14 cellular contexts compared by ENCODE assay signal in genomic region chr6:42313941-42314570, GRCh38.
A peak's percentile ranks its signal among the peaks of the same experiment; 100 is the strongest.
DNase-seq lines count a peak whose midpoint lies in the region; ATAC-seq and TF ChIP-seq lines count a peak whose summit lies in the region.
"Had no signal": no experiment of that assay in that cellular context is flagged by ENCODE, and none has a peak within 500 bp of the region (broad histone marks: within the 10 kb centered on the region; RNA-seq: fewer than 3 reads in every experiment).

No MANE protein-coding gene starts in this region.

- no peak overlapping the region for H3K4me3 ChIP-seq in retinal pigment epithelial cell (ENCODE audit: low read length)
- H3K4me3 ChIP-seq: adrenal gland, esophagus squamous epithelium had no signal

- H3K27me3 Mint-ChIP-seq in Calu3 (ENCODE audit: unreplicated experiment) = no peaks in the 10 kb centered on the region
- no peaks in the 10 kb centered on the region for H3K27me3 Mint-ChIP-seq in effector memory CD8-positive, alpha-beta T cell
- H3K27me3 Mint-ChIP-seq: stimulated activated naive CD8-positive, alpha-beta T cell treated with anti-CD3 and anti-CD28 coated beads, Interleukin-15, amount 100 ng/mL, for 72 hours had no signal

- peak overlapping the region; percentile 4 for H3K4me3 Mint-ChIP-seq in Calu3 (ENCODE audit: low read depth, unreplicated experiment)
- H3K4me3 Mint-ChIP-seq in effector memory CD8-positive, alpha-beta T cell = no peak overlapping the region
- H3K4me3 Mint-ChIP-seq: stimulated activated naive CD8-positive, alpha-beta T cell treated with anti-CD3 and anti-CD28 coated beads, Interleukin-15, amount 100 ng/mL, for 72 hours had no signal

- peak; percentile 35 for DNase-seq in Calu3
- DNase-seq in NCI-H1694 treated with DMSO at 0.1 percent for 48 hours (lab: John Stamatoyannopoulos, UW) = peak; percentile 20
- no peak for DNase-seq in effector memory CD8-positive, alpha-beta T cell
- DNase-seq in retinal pigment epithelial cell (ENCODE audit: low read depth) = peak; percentile 37
- DNase-seq in KG1 (lab: John Stamatoyannopoulos, UW) = no peak
- no peak for DNase-seq in activated CD8-positive, alpha-beta memory T cell treated with anti-CD3 and anti-CD28 coated beads, Interleukin-2, amount 50 U/mL, for 4 hours
- no peak for DNase-seq in T-helper 2 cell
- DNase-seq: activated CD4-positive, alpha-beta T cell treated with anti-CD3 and anti-CD28 coated beads for 4 hours; adrenal gland; esophagus squamous epithelium; GF-D8; NCI-H1930; stimulated activated naive CD8-positive, alpha-beta T cell treated with anti-CD3 and anti-CD28 coated beads, Interleukin-15, amount 100 ng/mL, for 72 hours had no signal

- no peak for TF ChIP-seq CTCF in Calu3 (IDR thresholded peaks at IDR 0.05; ENCODE audit: unreplicated experiment)
- TF ChIP-seq CTCF in retinal pigment epithelial cell (conservative IDR thresholded peaks at IDR 0.05; ENCODE audit: low read depth, low read length) = no peak

- H3K36me3 Mint-ChIP-seq in Calu3 (ENCODE audit: insufficient read depth, unreplicated experiment) = peaks cover 23% of the 10 kb centered on the region
- H3K36me3 Mint-ChIP-seq in effector memory CD8-positive, alpha-beta T cell (ENCODE audit: insufficient read depth) = peaks cover 6% of the 10 kb centered on the region

- ATAC-seq in effector memory CD8-positive, alpha-beta T cell (replicated peaks) = no peak
- ATAC-seq in HG03378 (IDR thresholded peaks at IDR 0.05; ENCODE audit: unreplicated experiment) = no peak
- ATAC-seq: stimulated activated naive CD8-positive, alpha-beta T cell treated with anti-CD3 and anti-CD28 coated beads, Interleukin-15, amount 100 ng/mL, for 72 hours had no signal

- CTCF ChIA-PET in Calu3 (lab: Charles Lee) = interaction anchor here (0.7 kb wide), 1 partner anchor 53 kb away, joined by 3 read pairs; no protein-coding TSS in a partner anchor

- no peaks in the 10 kb centered on the region for H3K9me3 Mint-ChIP-seq in Calu3 (ENCODE audit: low read depth, unreplicated experiment)
- H3K9me3 Mint-ChIP-seq in effector memory CD8-positive, alpha-beta T cell = no peaks in the 10 kb centered on the region
- H3K9me3 Mint-ChIP-seq: stimulated activated naive CD8-positive, alpha-beta T cell treated with anti-CD3 and anti-CD28 coated beads, Interleukin-15, amount 100 ng/mL, for 72 hours had no signal

- H3K4me1 Mint-ChIP-seq in Calu3 (ENCODE audit: low read depth, unreplicated experiment) = peaks cover 65% of the 10 kb centered on the region
- peaks cover 48 to 62% of the 10 kb centered on the region in 2 donors for H3K4me1 Mint-ChIP-seq in effector memory CD8-positive, alpha-beta T cell (ENCODE audit: low read depth in 2 of 2)

- intact Hi-C loops in Calu3 (cut with micrococcal nuclease; ENCODE audit: unreplicated experiment) = no loop called here

- BruUV-seq in Calu3 (replicated peaks; lab: Mats Ljungman, UMichigan) = no TSS peak

- H3K27ac Mint-ChIP-seq in Calu3 (ENCODE audit: unreplicated experiment) = peak overlapping the region; percentile 68
- H3K27ac Mint-ChIP-seq in effector memory CD8-positive, alpha-beta T cell = peak overlapping the region; percentile 82 to 88

Comparison
In these comparisons a context has a peak if more than half of its experiments do, and no peak if none do; other contexts are left out.
1. DNase-seq: peak in Calu3 (single experiment), NCI-H1694 treated with DMSO at 0.1 percent for 48 hours (single experiment) and retinal pigment epithelial cell (single experiment); none in effector memory CD8-positive, alpha-beta T cell (0 of 3), KG1 (single experiment), activated CD8-positive, alpha-beta memory T cell treated with anti-CD3 and anti-CD28 coated beads, Interleukin-2, amount 50 U/mL, for 4 hours (single experiment) and T-helper 2 cell (0 of 5).